ENCODE assay signal across 24 cellular contexts in genomic region chr5:55511010-55511409, GRCh38.
"Had no signal": no experiment of that assay in that cellular context is flagged by ENCODE, and none has a peak within 500 bp of the region (broad histone marks: within the 10 kb centered on the region; RNA-seq: fewer than 3 reads in every experiment).

No MANE protein-coding gene starts in this region.

- H3K4me1 Mint-ChIP-seq: central memory CD8-positive, alpha-beta T cell had no signal

- DNase-seq: activated CD4-positive, alpha-beta T cell treated with anti-CD3 and anti-CD28 coated beads for 4 hours; activated CD8-positive, alpha-beta memory T cell treated with anti-CD3 and anti-CD28 coated beads, Interleukin-2, amount 50 U/mL, for 48 hours; activated CD8-positive, alpha-beta T cell treated with anti-CD3 and anti-CD28 coated beads, Interleukin-2, amount 10 ng/mL, durations not matched to agents 7 days and 5 days; activated naive CD4-positive, alpha-beta T cell; activated naive CD8-positive, alpha-beta T cell treated with anti-CD3 and anti-CD28 coated beads, Interleukin-2, amount 50 U/mL, for 24 hours; activated T-cell treated with anti-CD3 and anti-CD28 coated beads, Interleukin-2, amount 50 U/mL, for 1 hour; amniotic stem cell; Kasumi-1; KBM-7; NCI-H1105 treated with DMSO at 0.1 percent for 48 hours; NCI-H1436 treated with DMSO at 0.1 percent for 48 hours; NCI-H187; NCI-H2081; NCI-H446; NCI-H524; PC-9; RPMI8226; SJCRH30; SK-N-SH; T-helper 1 cell had no signal

- H3K27me3 Mint-ChIP-seq: activated naive CD4-positive, alpha-beta T cell treated with anti-CD3 and anti-CD28 coated beads, Interleukin-2, amount 50 U/mL, for 24 hours; activated naive CD8-positive, alpha-beta T cell treated with anti-CD3 and anti-CD28 coated beads, Interleukin-2, amount 50 U/mL, for 24 hours; brain; central memory CD8-positive, alpha-beta T cell had no signal

- H3K27me3 ChIP-seq: ascending aorta, SJCRH30 had no signal

- H3K9me3 Mint-ChIP-seq: activated naive CD4-positive, alpha-beta T cell treated with anti-CD3 and anti-CD28 coated beads, Interleukin-2, amount 50 U/mL, for 24 hours; activated naive CD8-positive, alpha-beta T cell treated with anti-CD3 and anti-CD28 coated beads, Interleukin-2, amount 50 U/mL, for 24 hours; central memory CD8-positive, alpha-beta T cell had no signal

- H3K4me3 Mint-ChIP-seq: activated CD8-positive, alpha-beta T cell treated with anti-CD3 and anti-CD28 coated beads, Interleukin-2, amount 10 ng/mL, durations not matched to agents 7 days and 5 days; activated naive CD4-positive, alpha-beta T cell treated with anti-CD3 and anti-CD28 coated beads, Interleukin-2, amount 50 U/mL, for 24 hours; activated naive CD8-positive, alpha-beta T cell treated with anti-CD3 and anti-CD28 coated beads, Interleukin-2, amount 50 U/mL, for 24 hours; brain; central memory CD8-positive, alpha-beta T cell had no signal

- H3K9me2 ChIP-seq: SK-N-SH had no signal

- H3K36me3 ChIP-seq: ascending aorta, SJCRH30 had no signal

- H3K4me3 ChIP-seq: ascending aorta, PC-9, SJCRH30 had no signal

- H3K9me3 ChIP-seq: ascending aorta, SJCRH30, SK-N-SH had no signal

- H3K9ac ChIP-seq: SK-N-SH had no signal

- H3K4me2 ChIP-seq: PC-9, SK-N-SH had no signal

- H3K27ac ChIP-seq: PC-9, SJCRH30 had no signal

- H3K27ac Mint-ChIP-seq: activated CD8-positive, alpha-beta T cell treated with anti-CD3 and anti-CD28 coated beads, Interleukin-2, amount 10 ng/mL, durations not matched to agents 7 days and 5 days; activated naive CD4-positive, alpha-beta T cell treated with anti-CD3 and anti-CD28 coated beads, Interleukin-2, amount 50 U/mL, for 24 hours; activated naive CD8-positive, alpha-beta T cell treated with anti-CD3 and anti-CD28 coated beads, Interleukin-2, amount 50 U/mL, for 24 hours had no signal

- H2AFZ ChIP-seq: PC-9 had no signal
